In the genomic region with DNA sequence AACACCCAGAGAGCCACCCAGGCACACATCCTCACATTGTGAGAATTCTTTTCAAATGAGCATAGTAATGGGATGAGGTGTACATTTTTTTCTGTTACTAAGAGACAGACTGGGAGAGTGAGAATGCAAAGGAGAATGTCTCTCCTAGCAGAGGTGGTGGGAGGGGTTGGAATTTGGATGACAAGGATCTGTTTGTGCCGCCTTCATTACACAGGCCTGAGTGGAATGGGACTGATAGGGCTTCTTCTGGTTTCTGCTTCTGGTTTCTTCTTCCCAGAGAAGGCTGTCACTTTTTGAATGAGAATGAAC, we compare ENCODE assay signal across 9 cellular contexts. TPM values are rescaled to one million over a fixed set of nuclear protein-coding genes. Genes with fewer than 3 reads are reported as not detected.
DNase-seq lines count a peak whose midpoint lies in the region; ATAC-seq and TF ChIP-seq lines count a peak whose summit lies in the region.
"Had no signal": no experiment of that assay in that cellular context is flagged by ENCODE, and none has a peak within 500 bp of the region (broad histone marks: within the 10 kb centered on the region; RNA-seq: fewer than 3 reads in every experiment).

No MANE protein-coding gene starts in this region.

- H3K27ac Mint-ChIP-seq in chondrocyte (ENCODE audit: unreplicated experiment), result peak overlapping the region; percentile 99
- no peak overlapping the region for H3K27ac Mint-ChIP-seq in activated CD4-positive, alpha-beta memory T cell treated with anti-CD3 and anti-CD28 coated beads, Interleukin-2, amount 10 ng/mL, durations not matched to agents 7 days and 5 days

- no peak for TF ChIP-seq CTCF in chondrocyte (IDR thresholded peaks at IDR 0.05)

- H3K36me3 Mint-ChIP-seq in chondrocyte (ENCODE audit: low read depth), result no peaks in the 10 kb centered on the region
- H3K36me3 Mint-ChIP-seq in activated CD4-positive, alpha-beta memory T cell treated with anti-CD3 and anti-CD28 coated beads, Interleukin-2, amount 10 ng/mL, durations not matched to agents 7 days and 5 days (ENCODE audit: low read depth), result no peaks in the 10 kb centered on the region

- peaks cover 38% of the 10 kb centered on the region for H3K4me1 ChIP-seq in mesodermal cell (ENCODE audit: control insufficient read depth, insufficient read depth, low read length, poor library complexity, severe bottlenecking)

- H3K9me3 Mint-ChIP-seq in chondrocyte (ENCODE audit: low read depth), result peaks cover 6% of the 10 kb centered on the region
- H3K9me3 Mint-ChIP-seq in activated CD4-positive, alpha-beta memory T cell treated with anti-CD3 and anti-CD28 coated beads, Interleukin-2, amount 10 ng/mL, durations not matched to agents 7 days and 5 days, result no peaks in the 10 kb centered on the region

- H3K36me3 ChIP-seq in mesodermal cell (ENCODE audit: control insufficient read depth, insufficient read depth, low read length), result no peaks in the 10 kb centered on the region

- H3K27me3 Mint-ChIP-seq in chondrocyte (ENCODE audit: low read depth), result no peaks in the 10 kb centered on the region
- peaks cover 5% of the 10 kb centered on the region for H3K27me3 Mint-ChIP-seq in activated CD4-positive, alpha-beta memory T cell treated with anti-CD3 and anti-CD28 coated beads, Interleukin-2, amount 10 ng/mL, durations not matched to agents 7 days and 5 days

- ATAC-seq in HG03521 (IDR thresholded peaks at IDR 0.05; ENCODE audit: unreplicated experiment), result no peak

- H3K27ac ChIP-seq in mesodermal cell (ENCODE audit: low read depth, low read length, severe bottlenecking), result peak overlapping the region; percentile 99

- H3K4me3 ChIP-seq in mesodermal cell (ENCODE audit: extremely low read depth, insufficient read depth, low read length, poor library complexity, severe bottlenecking), result no peak overlapping the region

- DNase-seq in 8988T (peak; percentile 23), HT-29 (ENCODE audit: low spot score) (peak; percentile 30), chondrocyte (ENCODE audit: low spot score) (no peak), Ammon's horn (ENCODE audit: low spot score) (no peak), NCI-H2081 treated with DMSO at 0.1 percent for 48 hours (lab: John Stamatoyannopoulos, UW) (no peak)
- DNase-seq in activated CD4-positive, alpha-beta memory T cell treated with anti-CD3 and anti-CD28 coated beads, Interleukin-2, amount 10 ng/mL, durations not matched to agents 7 days and 5 days, result no peak
- DNase-seq: activated gamma-delta T cell treated with Interleukin-2 at 50 U/mL for 16 hours had no signal

- POLR2A ChIA-PET in activated CD4-positive, alpha-beta memory T cell treated with anti-CD3 and anti-CD28 coated beads, Interleukin-2, amount 10 ng/mL, durations not matched to agents 7 days and 5 days (lab: Charles Lee), result no interaction called here

- peaks cover 72% of the 10 kb centered on the region for H3K4me1 Mint-ChIP-seq in chondrocyte (ENCODE audit: low read depth)
- H3K4me1 Mint-ChIP-seq in activated CD4-positive, alpha-beta memory T cell treated with anti-CD3 and anti-CD28 coated beads, Interleukin-2, amount 10 ng/mL, durations not matched to agents 7 days and 5 days, result peaks cover 27% of the 10 kb centered on the region

- H3K4me3 Mint-ChIP-seq in chondrocyte (ENCODE audit: unreplicated experiment), result no peak overlapping the region
- H3K4me3 Mint-ChIP-seq in activated CD4-positive, alpha-beta memory T cell treated with anti-CD3 and anti-CD28 coated beads, Interleukin-2, amount 10 ng/mL, durations not matched to agents 7 days and 5 days, result no peak overlapping the region

- CTCF ChIA-PET in activated CD4-positive, alpha-beta memory T cell treated with anti-CD3 and anti-CD28 coated beads, Interleukin-2, amount 10 ng/mL, durations not matched to agents 7 days and 5 days (lab: Charles Lee), result no interaction called here

- no peaks in the 10 kb centered on the region for H3K9me3 ChIP-seq in mesodermal cell (ENCODE audit: control insufficient read depth, low read length)

- WGBS in mesodermal cell (ENCODE audit: insufficient coverage in 2 of 2), 2 experiments, result 25 to 27% methylated on average over 1 of the region's 1 CpG

RNA-seq across cellular contexts. Expression of a gene that starts 55.3 kb away (rescaled TPM):
- total RNA-seq in HT-29 (2014; rRNA removed; shearing (Covaris generic)), result not detected in 2 replicates
- not detected in 3 replicates for total RNA-seq in chondrocyte
- not detected for polyA plus RNA-seq in mesodermal cell (2013, experiment 1 of 2)
- not detected for polyA plus RNA-seq in mesodermal cell (2013, experiment 2 of 2)
- total RNA-seq in activated CD4-positive, alpha-beta memory T cell treated with anti-CD3 and anti-CD28 coated beads, Interleukin-2, amount 10 ng/mL, durations not matched to agents 7 days and 5 days, result not detected

Comparison
In these comparisons a context has a peak if more than half of its experiments do, and no peak if none do; other contexts are left out.
1. DNase-seq: peak in 8988T (single experiment) and HT-29 (single experiment); none in chondrocyte (single experiment), Ammon's horn (single experiment), activated CD4-positive, alpha-beta memory T cell treated with anti-CD3 and anti-CD28 coated beads, Interleukin-2, amount 10 ng/mL, durations not matched to agents 7 days and 5 days (single experiment) and NCI-H2081 treated with DMSO at 0.1 percent for 48 hours (single experiment).